Comparison of ENCODE assay signal across 9 cellular contexts in the genomic region with DNA sequence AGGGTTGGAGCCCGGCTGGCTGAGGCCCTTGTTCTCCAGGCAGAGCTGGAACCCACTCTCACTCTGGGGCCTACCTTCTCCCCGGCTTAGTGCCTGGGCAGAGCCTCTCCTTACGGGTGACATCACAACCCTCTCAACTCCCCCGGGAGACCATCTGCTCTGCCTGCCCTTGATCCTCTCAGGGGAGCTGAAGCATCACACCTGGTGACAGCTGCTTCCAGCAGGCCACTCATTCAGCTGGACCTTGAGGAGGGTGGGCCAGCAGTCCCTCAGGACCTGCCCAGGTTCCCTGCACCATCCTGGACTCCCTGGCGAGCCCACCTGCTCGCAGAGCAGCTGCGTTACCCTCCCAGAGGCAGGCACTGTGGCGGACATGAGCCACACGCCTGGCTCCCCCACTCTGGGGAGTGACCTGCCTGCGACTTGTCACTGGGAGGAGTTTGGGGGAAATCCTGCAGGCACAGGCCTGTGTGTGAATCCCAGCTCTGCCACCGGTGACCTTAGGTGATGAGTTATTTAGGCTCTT. TPM values are rescaled to one million over a fixed set of nuclear protein-coding genes. Genes with fewer than 3 reads are reported as not detected.
DNase-seq lines count a peak whose midpoint lies in the region; ATAC-seq and TF ChIP-seq lines count a peak whose summit lies in the region.
"Had no signal": no experiment of that assay in that cellular context is flagged by ENCODE, and none has a peak within 500 bp of the region (broad histone marks: within the 10 kb centered on the region; RNA-seq: fewer than 3 reads in every experiment).

No MANE protein-coding gene starts in this region.

- RAD21 ChIA-PET in HCT116 (lab: Charles Lee; ENCODE audit: low non-redundant PET in 1 of 2, low total read pairs in 2 of 2, uncharacterized antibody in 2 of 2, unreplicated experiment in 2 of 2): no interaction called here

- peak overlapping the region in 1 of 2 experiments; percentile 39; a peak in 1 of 4 replicates for H3K4me3 ChIP-seq in HCT116 (replicated peaks in 1 of 2; ENCODE audit: low read depth in 1 of 2, low read length in 2 of 2)
- H3K4me3 ChIP-seq in esophagus squamous epithelium: peak overlapping the region in 3 of 4 donors; percentile 27 to 50 (median 29)
- H3K4me3 ChIP-seq in skeletal muscle tissue (ENCODE audit: low read length in 3 of 3): peak overlapping the region in 2 of 3 donors; percentile 22 to 33

- peak overlapping the region; percentile 90 for H3K27ac ChIP-seq in HCT116 (ENCODE audit: low read depth, low read length)
- H3K27ac ChIP-seq in esophagus squamous epithelium: peak overlapping the region; percentile 85 to 97 (median 94)
- peak overlapping the region; percentile 61 for H3K27ac ChIP-seq in skeletal muscle tissue (ENCODE audit: low read depth, low read length)

- TF ChIP-seq RAD21 in HCT116 (IDR thresholded peaks at IDR 0.05; ENCODE audit: low read depth): no peak

- TF ChIP-seq CTCF in HCT116 (IDR thresholded peaks at IDR 0.05 in 2 of 3, conservative IDR thresholded peaks at IDR 0.05 in 1 of 3; ENCODE audit: borderline replicate concordance in 1 of 3, insufficient read depth in 1 of 3, low read depth in 2 of 3, low read length in 2 of 3) (no peak), esophagus squamous epithelium (IDR thresholded peaks at IDR 0.05) (no peak)

- BruUV-seq in HCT116 (replicated peaks; lab: Mats Ljungman, UMichigan): no TSS peak

- H3K27me3 ChIP-seq in HCT116 (ENCODE audit: insufficient read depth, low read length): no peaks in the 10 kb centered on the region
- H3K27me3 ChIP-seq in esophagus squamous epithelium: no peaks in the 10 kb centered on the region
- no peaks in the 10 kb centered on the region for H3K27me3 ChIP-seq in skeletal muscle tissue (ENCODE audit: control insufficient read depth in 3 of 3, insufficient read depth in 3 of 3, low read length in 3 of 3)

- CTCF ChIA-PET in HCT116 (lab: Charles Lee): no interaction called here

- 8 to 20% methylated on average over 1 to 2 of the region's 11 CpGs for WGBS in esophagus squamous epithelium, 2 donors

- DNase-seq in DMS153 treated with DMSO at 0.1 percent for 48 hours (lab: John Stamatoyannopoulos, UW; ENCODE audit: unreplicated experiment) (peak; percentile 43), HCT116 (ENCODE audit: low read depth, low spot score) (no peak), NCI-H2171 treated with DMSO at 0.1 percent for 48 hours (lab: John Stamatoyannopoulos, UW) (peak; percentile 98), esophagus squamous epithelium (lab: John Stamatoyannopoulos, UW) (no peak), UCSD-AML1 (lab: John Stamatoyannopoulos, UW; ENCODE audit: unreplicated experiment) (no peak), KBM-7 (no peak), SW 1271 (lab: John Stamatoyannopoulos, UW) (no peak)
- DNase-seq: activated naive CD8-positive, alpha-beta T cell treated with anti-CD3 and anti-CD28 coated beads, Interleukin-2, amount 10 ng/mL, durations not matched to agents 7 days and 5 days had no signal

- H2AFZ ChIP-seq in HCT116 (ENCODE audit: low read depth, low read length, poor library complexity, severe bottlenecking): no peak overlapping the region

- in situ Hi-C loops in KBM-7 (cut with MboI; ENCODE audit: low pct_unique_long_range_greater_than_20kb, low sequenced_read_pairs): no loop called here

- H3K79me2 ChIP-seq in HCT116 (ENCODE audit: insufficient read depth, low read length): peaks cover 92% of the 10 kb centered on the region

- peak overlapping the region; percentile 83 for H3K4me2 ChIP-seq in HCT116 (ENCODE audit: low read length)

- intact Hi-C loops in HCT116 (cut with micrococcal nuclease): loop anchor here (5.0 kb wide), 1 partner anchor 128 kb away; no protein-coding TSS in a partner anchor
- intact Hi-C loops in esophagus squamous epithelium (cut with DNase I): no loop called here

- TF ChIP-seq POLR2A in HCT116 (IDR thresholded peaks at IDR 0.05; ENCODE audit: borderline replicate concordance, extremely low read depth, insufficient read depth, insufficient read length): no peak
- TF ChIP-seq POLR2A in esophagus squamous epithelium (IDR thresholded peaks at IDR 0.05): peak in 1 of 4 donors; percentile 4

- H4K20me1 ChIP-seq in HCT116 (ENCODE audit: insufficient read depth): peaks cover 3% of the 10 kb centered on the region; the same call in 1 of the 2 replicates

- POLR2A ChIA-PET in HCT116 (lab: Charles Lee): no interaction called here

- H3K4me1 ChIP-seq in HCT116 (ENCODE audit: control insufficient read depth in 1 of 2, insufficient read depth in 2 of 2, low read length in 2 of 2) (peaks cover 33 to 59% of the 10 kb centered on the region in 2 experiments), esophagus squamous epithelium (peaks cover 87 to 100% (median 100%) of the 10 kb centered on the region in 3 donors), skeletal muscle tissue (ENCODE audit: control insufficient read depth in 3 of 3, insufficient read depth in 3 of 3, low read length in 3 of 3) (peaks cover 80 to 93% (median 85%) of the 10 kb centered on the region in 3 donors)

- H3K9me3 ChIP-seq in HCT116 (ENCODE audit: control insufficient read depth in 1 of 2, insufficient read depth in 1 of 2, low read depth in 1 of 2, low read length in 2 of 2) (no peaks in the 10 kb centered on the region), esophagus squamous epithelium (no peaks in the 10 kb centered on the region), skeletal muscle tissue (ENCODE audit: control insufficient read depth in 3 of 3, low read length in 3 of 3) (no peaks in the 10 kb centered on the region)

- H3K9ac ChIP-seq in HCT116 (ENCODE audit: low read length) (peak overlapping the region; percentile 46), skeletal muscle tissue (ENCODE audit: low read depth in 1 of 3, low read length in 3 of 3) (peak overlapping the region; percentile 16 to 76 (median 65))

- ATAC-seq in HCT116: peak; percentile 39

- H3K36me3 ChIP-seq in HCT116 (ENCODE audit: control insufficient read depth in 1 of 2, insufficient read depth in 2 of 2, low read length in 2 of 2): no peaks in the 10 kb centered on the region; a peak in 1 of 4 replicates
- peaks cover 0 to 13% (median 0%) of the 10 kb centered on the region in 3 donors for H3K36me3 ChIP-seq in esophagus squamous epithelium
- no peaks in the 10 kb centered on the region for H3K36me3 ChIP-seq in skeletal muscle tissue (ENCODE audit: control insufficient read depth in 3 of 3, insufficient read depth in 3 of 3, low read length in 3 of 3)

- no peaks in the 10 kb centered on the region for H3K9me2 ChIP-seq in HCT116 (ENCODE audit: insufficient read depth)

TF ChIP-seq in HCT116, 20 proteins besides CTCF, POLR2A, EP300 and RAD21:
- no peak for TF ChIP-seq TCF7L2 (IDR thresholded peaks at IDR 0.05; ENCODE audit: borderline replicate concordance, extremely low read depth, insufficient read depth, insufficient read length)
- TF ChIP-seq, protein P1, sequence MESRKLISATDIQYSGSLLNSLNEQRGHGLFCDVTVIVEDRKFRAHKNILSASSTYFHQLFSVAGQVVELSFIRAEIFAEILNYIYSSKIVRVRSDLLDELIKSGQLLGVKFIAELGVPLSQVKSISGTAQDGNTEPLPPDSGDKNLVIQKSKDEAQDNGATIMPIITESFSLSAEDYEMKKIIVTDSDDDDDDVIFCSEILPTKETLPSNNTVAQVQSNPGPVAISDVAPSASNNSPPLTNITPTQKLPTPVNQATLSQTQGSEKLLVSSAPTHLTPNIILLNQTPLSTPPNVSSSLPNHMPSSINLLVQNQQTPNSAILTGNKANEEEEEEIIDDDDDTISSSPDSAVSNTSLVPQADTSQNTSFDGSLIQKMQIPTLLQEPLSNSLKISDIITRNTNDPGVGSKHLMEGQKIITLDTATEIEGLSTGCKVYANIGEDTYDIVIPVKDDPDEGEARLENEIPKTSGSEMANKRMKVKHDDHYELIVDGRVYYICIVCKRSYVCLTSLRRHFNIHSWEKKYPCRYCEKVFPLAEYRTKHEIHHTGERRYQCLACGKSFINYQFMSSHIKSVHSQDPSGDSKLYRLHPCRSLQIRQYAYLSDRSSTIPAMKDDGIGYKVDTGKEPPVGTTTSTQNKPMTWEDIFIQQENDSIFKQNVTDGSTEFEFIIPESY (IDR thresholded peaks at IDR 0.05; ENCODE audit: extremely low read depth, insufficient replicate concordance, low read length): no peak
- TF ChIP-seq EGR1 (IDR thresholded peaks at IDR 0.05; ENCODE audit: low read depth): no peak

RNA-seq across cellular contexts. Expression of a gene that starts 13.1 kb away (rescaled TPM):
- total RNA-seq in HCT116 (2021; ENCODE audit: unreplicated experiment): 35.0 TPM
- polyA plus RNA-seq in HCT116 (2012): 25.7 and 27.4 TPM in 2 replicates
- 10 to 100 TPM; 44.7 to 73.8 (median 56.8) TPM for total RNA-seq in esophagus squamous epithelium
- 12.5 TPM for total RNA-seq in skeletal muscle tissue

Comparison
In these comparisons a context has a peak if more than half of its experiments do, and no peak if none do; other contexts are left out.
1. DNase-seq: peak in DMS153 treated with DMSO at 0.1 percent for 48 hours (single experiment) and NCI-H2171 treated with DMSO at 0.1 percent for 48 hours (single experiment); none in HCT116 (single experiment), esophagus squamous epithelium (single experiment), UCSD-AML1 (single experiment), KBM-7 (single experiment) and SW 1271 (0 of 2).
2. Peak in every context shown above with its lines, with median percentiles within 50 percentile points of each other: H3K27ac ChIP-seq.